ENCODE assay signal across 9 cellular contexts in the genomic region with DNA sequence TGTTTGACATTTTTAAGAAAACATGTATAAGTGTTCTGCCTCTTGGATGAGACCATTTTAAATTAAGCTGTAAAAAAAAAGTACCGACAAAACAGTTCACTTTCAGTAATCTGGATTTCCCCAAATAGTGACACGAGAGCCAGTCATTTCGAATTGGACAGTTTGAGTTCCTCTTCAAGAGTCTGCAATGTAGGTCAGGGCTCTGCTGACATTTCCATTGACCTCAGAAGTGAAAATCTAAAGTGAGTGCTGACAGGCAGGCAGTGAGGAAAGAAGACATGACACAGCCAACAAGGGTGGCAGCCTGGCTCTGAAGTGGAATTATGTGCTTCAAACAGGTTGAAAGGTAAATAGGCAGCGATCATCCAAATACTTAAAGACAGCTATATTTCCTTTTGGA. TPM values are rescaled to one million over a fixed set of nuclear protein-coding genes. Genes with fewer than 3 reads are reported as not detected.
DNase-seq lines count a peak whose midpoint lies in the region; ATAC-seq and TF ChIP-seq lines count a peak whose summit lies in the region.
"Had no signal": no experiment of that assay in that cellular context is flagged by ENCODE, and none has a peak within 500 bp of the region (broad histone marks: within the 10 kb centered on the region; RNA-seq: fewer than 3 reads in every experiment).

A gene with protein sequence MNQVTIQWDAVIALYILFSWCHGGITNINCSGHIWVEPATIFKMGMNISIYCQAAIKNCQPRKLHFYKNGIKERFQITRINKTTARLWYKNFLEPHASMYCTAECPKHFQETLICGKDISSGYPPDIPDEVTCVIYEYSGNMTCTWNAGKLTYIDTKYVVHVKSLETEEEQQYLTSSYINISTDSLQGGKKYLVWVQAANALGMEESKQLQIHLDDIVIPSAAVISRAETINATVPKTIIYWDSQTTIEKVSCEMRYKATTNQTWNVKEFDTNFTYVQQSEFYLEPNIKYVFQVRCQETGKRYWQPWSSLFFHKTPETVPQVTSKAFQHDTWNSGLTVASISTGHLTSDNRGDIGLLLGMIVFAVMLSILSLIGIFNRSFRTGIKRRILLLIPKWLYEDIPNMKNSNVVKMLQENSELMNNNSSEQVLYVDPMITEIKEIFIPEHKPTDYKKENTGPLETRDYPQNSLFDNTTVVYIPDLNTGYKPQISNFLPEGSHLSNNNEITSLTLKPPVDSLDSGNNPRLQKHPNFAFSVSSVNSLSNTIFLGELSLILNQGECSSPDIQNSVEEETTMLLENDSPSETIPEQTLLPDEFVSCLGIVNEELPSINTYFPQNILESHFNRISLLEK (plus strand): TSS at position 259 of the 400 bp plus-strand sequence. CDS start 1,667 bp downstream, outside the sequence.

- H3K4me3 Mint-ChIP-seq in activated CD8-positive, alpha-beta T cell treated with anti-CD3 and anti-CD28 coated beads for 36 hours, result peak within 1 kb of the TSS; percentile 52
- H3K4me3 Mint-ChIP-seq in activated CD8-positive, alpha-beta T cell treated with anti-CD3 and anti-CD28 coated beads, Interleukin-2, amount 10 ng/mL, durations not matched to agents 7 days and 5 days, result no peak within 1 kb of the TSS
- no peak within 1 kb of the TSS for H3K4me3 Mint-ChIP-seq in natural killer cell
- H3K4me3 Mint-ChIP-seq: type B pancreatic cell had no signal

- peaks cover 4% of the 10 kb centered on the region for H3K9me3 Mint-ChIP-seq in activated CD8-positive, alpha-beta T cell treated with anti-CD3 and anti-CD28 coated beads for 36 hours
- no peaks in the 10 kb centered on the region for H3K9me3 Mint-ChIP-seq in activated CD8-positive, alpha-beta T cell treated with anti-CD3 and anti-CD28 coated beads, Interleukin-2, amount 10 ng/mL, durations not matched to agents 7 days and 5 days (ENCODE audit: insufficient read depth)
- H3K9me3 Mint-ChIP-seq in natural killer cell, result peaks cover 2% of the 10 kb centered on the region in 2 donors
- H3K9me3 Mint-ChIP-seq: type B pancreatic cell had no signal

- CTCF ChIA-PET in activated CD8-positive, alpha-beta T cell treated with anti-CD3 and anti-CD28 coated beads for 36 hours (lab: Charles Lee), result interaction anchor here (0.7 to 6.7 kb wide), 6 partner anchors 17 to 47 kb away, joined by 3 to 70 read pairs (median 5); no protein-coding TSS in a partner anchor
- CTCF ChIA-PET in activated CD8-positive, alpha-beta T cell treated with anti-CD3 and anti-CD28 coated beads, Interleukin-2, amount 10 ng/mL, durations not matched to agents 7 days and 5 days (lab: Charles Lee), result interaction anchor here (0.7 to 13.1 kb wide), 8 partner anchors 17 to 263 kb away, joined by 3 to 173 read pairs (median 5); no protein-coding TSS in a partner anchor

- H3K9me3 ChIP-seq in gastrocnemius medialis, result no peaks in the 10 kb centered on the region

- POLR2A ChIA-PET in activated CD8-positive, alpha-beta T cell treated with anti-CD3 and anti-CD28 coated beads for 36 hours (lab: Charles Lee), result interaction anchor here (0.8 to 1.0 kb wide), 3 partner anchors 9 to 24 kb away, joined by 3 to 5 read pairs (median 3); no protein-coding TSS in a partner anchor
- POLR2A ChIA-PET in activated CD8-positive, alpha-beta T cell treated with anti-CD3 and anti-CD28 coated beads, Interleukin-2, amount 10 ng/mL, durations not matched to agents 7 days and 5 days (lab: Charles Lee), result interaction anchor here (0.7 to 1.2 kb wide), 2 partner anchors 39 to 263 kb away, joined by 3 read pairs; no protein-coding TSS in a partner anchor

- no peaks in the 10 kb centered on the region for H3K4me1 ChIP-seq in gastrocnemius medialis

- TF ChIP-seq CTCF in activated CD8-positive, alpha-beta T cell treated with anti-CD3 and anti-CD28 coated beads for 36 hours (IDR thresholded peaks at IDR 0.05), result no peak
- TF ChIP-seq CTCF in natural killer cell (IDR thresholded peaks at IDR 0.05) (no peak), gastrocnemius medialis (IDR thresholded peaks at IDR 0.05 in 4 of 5, conservative IDR thresholded peaks at IDR 0.05 in 1 of 5) (no peak)

- H3K36me3 Mint-ChIP-seq in activated CD8-positive, alpha-beta T cell treated with anti-CD3 and anti-CD28 coated beads for 36 hours (ENCODE audit: low read depth), result no peaks in the 10 kb centered on the region
- H3K36me3 Mint-ChIP-seq in activated CD8-positive, alpha-beta T cell treated with anti-CD3 and anti-CD28 coated beads, Interleukin-2, amount 10 ng/mL, durations not matched to agents 7 days and 5 days (ENCODE audit: low read depth), result peaks cover 7% of the 10 kb centered on the region
- H3K36me3 Mint-ChIP-seq in natural killer cell, result no peaks in the 10 kb centered on the region
- H3K36me3 Mint-ChIP-seq: type B pancreatic cell had no signal

- peak; percentile 73 for DNase-seq in activated CD8-positive, alpha-beta T cell treated with anti-CD3 and anti-CD28 coated beads for 36 hours
- no peak for DNase-seq in activated CD8-positive, alpha-beta T cell treated with anti-CD3 and anti-CD28 coated beads, Interleukin-2, amount 10 ng/mL, durations not matched to agents 7 days and 5 days
- no peak for DNase-seq in natural killer cell
- no peak for DNase-seq in foreskin melanocyte
- no peak for DNase-seq in GM03348 (ENCODE audit: low spot score)
- no peak for DNase-seq in gastrocnemius medialis

- peak; percentile 74 for ATAC-seq in activated CD8-positive, alpha-beta T cell treated with anti-CD3 and anti-CD28 coated beads for 36 hours
- ATAC-seq in activated CD8-positive, alpha-beta T cell treated with anti-CD3 and anti-CD28 coated beads, Interleukin-2, amount 10 ng/mL, durations not matched to agents 7 days and 5 days, result no peak
- peak; percentile 77 for ATAC-seq in GM21619 (IDR thresholded peaks at IDR 0.05; ENCODE audit: unreplicated experiment)
- ATAC-seq in HG03520 (IDR thresholded peaks at IDR 0.05; ENCODE audit: unreplicated experiment), result peak; percentile 85
- ATAC-seq in natural killer cell, result peak; percentile 71 to 81 (median 80)
- ATAC-seq in gastrocnemius medialis, result no peak

- no peak within 1 kb of the TSS for H3K27ac ChIP-seq in gastrocnemius medialis

- H3K27me3 Mint-ChIP-seq in activated CD8-positive, alpha-beta T cell treated with anti-CD3 and anti-CD28 coated beads for 36 hours, result peaks cover 4% of the 10 kb centered on the region
- H3K27me3 Mint-ChIP-seq in activated CD8-positive, alpha-beta T cell treated with anti-CD3 and anti-CD28 coated beads, Interleukin-2, amount 10 ng/mL, durations not matched to agents 7 days and 5 days (ENCODE audit: low read depth), result peaks cover 10% of the 10 kb centered on the region
- peaks cover 0 to 2% of the 10 kb centered on the region in 2 donors for H3K27me3 Mint-ChIP-seq in natural killer cell (ENCODE audit: low read depth in 2 of 2)

- no peak within 1 kb of the TSS for H3K4me3 ChIP-seq in gastrocnemius medialis

- in situ Hi-C loops in gastrocnemius medialis (cut with MboI; ENCODE audit: low sequenced_read_pairs in 4 of 4), result no loop called here

- H3K36me3 ChIP-seq in gastrocnemius medialis, result no peaks in the 10 kb centered on the region

- no peak for TF ChIP-seq POLR2A in gastrocnemius medialis (IDR thresholded peaks at IDR 0.05)

- no peaks in the 10 kb centered on the region for H3K27me3 ChIP-seq in gastrocnemius medialis

- H3K27ac Mint-ChIP-seq in activated CD8-positive, alpha-beta T cell treated with anti-CD3 and anti-CD28 coated beads for 36 hours, result peak within 1 kb of the TSS; percentile 53
- H3K27ac Mint-ChIP-seq in activated CD8-positive, alpha-beta T cell treated with anti-CD3 and anti-CD28 coated beads, Interleukin-2, amount 10 ng/mL, durations not matched to agents 7 days and 5 days, result no peak within 1 kb of the TSS
- H3K27ac Mint-ChIP-seq in natural killer cell, result peak within 1 kb of the TSS; percentile 46 to 63
- H3K27ac Mint-ChIP-seq: type B pancreatic cell had no signal

- H3K4me1 Mint-ChIP-seq in activated CD8-positive, alpha-beta T cell treated with anti-CD3 and anti-CD28 coated beads for 36 hours (ENCODE audit: low read depth), result peaks cover 43% of the 10 kb centered on the region
- peaks cover 45% of the 10 kb centered on the region for H3K4me1 Mint-ChIP-seq in activated CD8-positive, alpha-beta T cell treated with anti-CD3 and anti-CD28 coated beads, Interleukin-2, amount 10 ng/mL, durations not matched to agents 7 days and 5 days (ENCODE audit: low read depth)
- H3K4me1 Mint-ChIP-seq in natural killer cell, result peaks cover 15 to 16% of the 10 kb centered on the region in 2 donors

- intact Hi-C loops in activated CD8-positive, alpha-beta T cell treated with anti-CD3 and anti-CD28 coated beads for 36 hours (cut with micrococcal nuclease), result no loop called here
- intact Hi-C loops in natural killer cell (cut with micrococcal nuclease), result no loop called here
- intact Hi-C loops in gastrocnemius medialis (cut with DNase I; ENCODE audit: low total_unique reads), result no loop called here

RNA-seq across cellular contexts. Expression of the gene that starts here (rescaled TPM):
- 1 to 10 TPM; 1.0 to 1.2 TPM for total RNA-seq in activated CD8-positive, alpha-beta T cell treated with anti-CD3 and anti-CD28 coated beads for 36 hours
- under 1 TPM; 0.45 to 0.47 TPM for total RNA-seq in activated CD8-positive, alpha-beta T cell treated with anti-CD3 and anti-CD28 coated beads, Interleukin-2, amount 10 ng/mL, durations not matched to agents 7 days and 5 days
- total RNA-seq in natural killer cell (under 1 TPM; 0.31 to 0.55 (median 0.34) TPM), gastrocnemius medialis (not detected)

Comparison
In these comparisons a context has a peak if more than half of its experiments do, and no peak if none do; other contexts are left out.
1. ATAC-seq: peak in activated CD8-positive, alpha-beta T cell treated with anti-CD3 and anti-CD28 coated beads for 36 hours (single experiment), GM21619 (single experiment) and HG03520 (single experiment); none in activated CD8-positive, alpha-beta T cell treated with anti-CD3 and anti-CD28 coated beads, Interleukin-2, amount 10 ng/mL, durations not matched to agents 7 days and 5 days (single experiment) and gastrocnemius medialis (0 of 2).
2. Peak in ATAC-seq in natural killer cell; RNA of the gene not detected or under 1 TPM.